2 cellular contexts compared by ENCODE assay signal in genomic region chr20:840503-840857, GRCh38.
TF ChIP-seq lines count a peak whose summit lies in the region.

No MANE protein-coding gene starts in this region.

TF ChIP-seq in GM23338, 12 proteins besides CTCF, POLR2A, EP300 and RAD21:
- TF ChIP-seq ZNF462 (CRISPR knock-in tag; IDR thresholded peaks at IDR 0.05) = no peak
- no peak for TF ChIP-seq CREB1 (CRISPR knock-in tag; IDR thresholded peaks at IDR 0.05; ENCODE audit: low read depth)
- no peak for TF ChIP-seq STAT1 (IDR thresholded peaks at IDR 0.05; ENCODE audit: unreplicated experiment)
- no peak for TF ChIP-seq ZNF114 (CRISPR knock-in tag; IDR thresholded peaks at IDR 0.05)
- no peak for TF ChIP-seq EZH2 (IDR thresholded peaks at IDR 0.05; ENCODE audit: low read depth, unreplicated experiment)
- TF ChIP-seq REST (IDR thresholded peaks at IDR 0.05; ENCODE audit: unreplicated experiment) = no peak
- TF ChIP-seq NANOG (IDR thresholded peaks at IDR 0.05; ENCODE audit: borderline replicate concordance) = no peak
- TF ChIP-seq JUNB (IDR thresholded peaks at IDR 0.05; ENCODE audit: unreplicated experiment) = no peak
TF ChIP-seq in GM23338: peak in this region for 0.

TF ChIP-seq in H1, 55 proteins besides CTCF, POLR2A, EP300 and RAD21 (continued from another document):
- no peak for TF ChIP-seq RNF2 (IDR thresholded peaks at IDR 0.05; ENCODE audit: borderline replicate concordance, low read depth, low read length, missing control alignments, poor library complexity, severe bottlenecking)
- TF ChIP-seq, protein P1, sequence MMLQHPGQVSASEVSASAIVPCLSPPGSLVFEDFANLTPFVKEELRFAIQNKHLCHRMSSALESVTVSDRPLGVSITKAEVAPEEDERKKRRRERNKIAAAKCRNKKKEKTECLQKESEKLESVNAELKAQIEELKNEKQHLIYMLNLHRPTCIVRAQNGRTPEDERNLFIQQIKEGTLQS (IDR thresholded peaks at IDR 0.05; ENCODE audit: insufficient read depth, low read depth, low read length) = no peak
TF ChIP-seq in H1: peak in this region for 0.
